ENCODE assay signal across 6 cellular contexts in genomic region chr19:55117063-55117635, GRCh38. TPM values are rescaled to one million over a fixed set of nuclear protein-coding genes. Genes with fewer than 3 reads are reported as not detected.
A peak's percentile ranks its signal among the peaks of the same experiment; 100 is the strongest.
DNase-seq lines count a peak whose midpoint lies in the region; ATAC-seq and TF ChIP-seq lines count a peak whose summit lies in the region.

No MANE protein-coding gene starts in this region.

- H3K27ac Mint-ChIP-seq in T-helper 1 cell treated with Interleukin-12 subunit alpha and Interleukin-12 subunit beta and Interleukin-4 antibody, amounts not matched to agents 30 μg/mL and 1 μg/mL, for 36 hours, result peak overlapping the region; percentile 96
- H3K27ac Mint-ChIP-seq in type B pancreatic cell, result peak overlapping the region; percentile 99

- H3K4me3 ChIP-seq in hepatocyte, result peak overlapping the region; percentile 98

- no peaks in the 10 kb centered on the region for H3K27me3 Mint-ChIP-seq in T-helper 1 cell treated with Interleukin-12 subunit alpha and Interleukin-12 subunit beta and Interleukin-4 antibody, amounts not matched to agents 30 μg/mL and 1 μg/mL, for 36 hours (ENCODE audit: low read depth)
- H3K27me3 Mint-ChIP-seq in type B pancreatic cell, result peaks cover 12% of the 10 kb centered on the region

- DNase-seq in T-helper 1 cell, result no peak
- DNase-seq in hepatocyte (ENCODE audit: low spot score), result no peak
- DNase-seq in type B pancreatic cell (ENCODE audit: extremely low spot score, unreplicated experiment), result no peak

- TF ChIP-seq CTCF in hepatocyte (IDR thresholded peaks at IDR 0.05; ENCODE audit: poor library complexity), result no peak
- TF ChIP-seq CTCF in type B pancreatic cell (conservative IDR thresholded peaks at IDR 0.05), result no peak

- ATAC-seq in HG03342 (IDR thresholded peaks at IDR 0.05; ENCODE audit: unreplicated experiment), result no peak

- peak overlapping the region; percentile 98 for H3K4me2 ChIP-seq in hepatocyte

- peaks cover 4% of the 10 kb centered on the region for H3K36me3 Mint-ChIP-seq in T-helper 1 cell treated with Interleukin-12 subunit alpha and Interleukin-12 subunit beta and Interleukin-4 antibody, amounts not matched to agents 30 μg/mL and 1 μg/mL, for 36 hours (ENCODE audit: low read depth)
- H3K36me3 Mint-ChIP-seq in type B pancreatic cell, result no peaks in the 10 kb centered on the region

- H3K27me3 ChIP-seq in hepatocyte, result no peaks in the 10 kb centered on the region

- H3K27ac ChIP-seq in hepatocyte, result peak overlapping the region; percentile 89

- H3K4me3 Mint-ChIP-seq in T-helper 1 cell treated with Interleukin-12 subunit alpha and Interleukin-12 subunit beta and Interleukin-4 antibody, amounts not matched to agents 30 μg/mL and 1 μg/mL, for 36 hours, result peak overlapping the region; percentile 100
- peak overlapping the region; percentile 100 for H3K4me3 Mint-ChIP-seq in type B pancreatic cell

- H3K4me1 ChIP-seq in hepatocyte (ENCODE audit: insufficient read depth), result peaks cover 29% of the 10 kb centered on the region

- H4K20me1 ChIP-seq in hepatocyte (ENCODE audit: insufficient read depth, poor library complexity, severe bottlenecking), result peaks cover 37% of the 10 kb centered on the region

- H3K4me1 Mint-ChIP-seq in T-helper 1 cell treated with Interleukin-12 subunit alpha and Interleukin-12 subunit beta and Interleukin-4 antibody, amounts not matched to agents 30 μg/mL and 1 μg/mL, for 36 hours (ENCODE audit: low read depth), result peaks cover 28% of the 10 kb centered on the region
- H3K4me1 Mint-ChIP-seq in type B pancreatic cell (ENCODE audit: unreplicated experiment), result peaks cover 28% of the 10 kb centered on the region

- 0 out of 2 replicates have a peak, but pooled peaks have one; percentile 6 for TF ChIP-seq POLR2A in Raji (IDR thresholded peaks at IDR 0.05; ENCODE audit: insufficient read depth, low read depth, low read length)

- no peaks in the 10 kb centered on the region for H3K9me3 ChIP-seq in hepatocyte (ENCODE audit: low read depth)

- H3K36me3 ChIP-seq in hepatocyte (replicated peaks; ENCODE audit: insufficient read depth, low read depth), result no peaks in the 10 kb centered on the region

- peaks cover 46% of the 10 kb centered on the region for H3K79me2 ChIP-seq in hepatocyte

- H3K9me2 ChIP-seq in hepatocyte (replicated peaks; ENCODE audit: insufficient read depth), result no peaks in the 10 kb centered on the region

- WGBS in hepatocyte (ENCODE audit: low lambda C conversion rate, missing lambda C conversion rate), result 2% methylated on average over 11 of the region's 88 CpGs

- H2AFZ ChIP-seq in hepatocyte, result no peak overlapping the region

- H3K9me3 Mint-ChIP-seq in T-helper 1 cell treated with Interleukin-12 subunit alpha and Interleukin-12 subunit beta and Interleukin-4 antibody, amounts not matched to agents 30 μg/mL and 1 μg/mL, for 36 hours, result no peaks in the 10 kb centered on the region
- H3K9me3 Mint-ChIP-seq in type B pancreatic cell, result no peaks in the 10 kb centered on the region

RNA-seq across cellular contexts. Expression of gene PPP1R12C, which starts 0.3 kb away (rescaled TPM):
- total RNA-seq in hepatocyte (69.7 and 71.8 TPM in 2 replicates), type B pancreatic cell (ENCODE audit: low replicate concordance) (102 and 113 TPM in 2 replicates)
- 74.5 and 83.6 TPM in 2 replicates for polyA plus RNA-seq in hepatocyte

RNA-seq across cellular contexts. Expression of gene TNNT1, which starts 31.9 kb away (rescaled TPM):
- total RNA-seq in hepatocyte (9.6 and 11.5 TPM in 2 replicates), type B pancreatic cell (ENCODE audit: low replicate concordance) (27.6 and 83.1 TPM in 2 replicates)
- 32.1 and 86.4 TPM in 2 replicates for polyA plus RNA-seq in hepatocyte

RNA-seq across cellular contexts. Expression of gene TNNI3, which starts 40.4 kb away (rescaled TPM):
- total RNA-seq in hepatocyte (1.4 and 2.9 TPM in 2 replicates), type B pancreatic cell (ENCODE audit: low replicate concordance) (2.1 and 4.3 TPM in 2 replicates)
- polyA plus RNA-seq in hepatocyte, result 1.4 and 1.6 TPM in 2 replicates

RNA-seq across cellular contexts. Expression of gene EPS8L1, which starts 41.5 kb away (rescaled TPM):
- total RNA-seq in hepatocyte (20.5 and 25.7 TPM in 2 replicates), type B pancreatic cell (ENCODE audit: low replicate concordance) (54.0 and 116 TPM in 2 replicates)
- polyA plus RNA-seq in hepatocyte, result 33.8 and 49.6 TPM in 2 replicates

RNA-seq across cellular contexts. Expression of gene DNAAF3, which starts 49.3 kb away (rescaled TPM):
- total RNA-seq in hepatocyte (0.17 and 1.9 TPM in 2 replicates), type B pancreatic cell (ENCODE audit: low replicate concordance) (5.9 and 12.2 TPM in 2 replicates)
- 3.8 and 4.9 TPM in 2 replicates for polyA plus RNA-seq in hepatocyte
